In the genomic region with DNA sequence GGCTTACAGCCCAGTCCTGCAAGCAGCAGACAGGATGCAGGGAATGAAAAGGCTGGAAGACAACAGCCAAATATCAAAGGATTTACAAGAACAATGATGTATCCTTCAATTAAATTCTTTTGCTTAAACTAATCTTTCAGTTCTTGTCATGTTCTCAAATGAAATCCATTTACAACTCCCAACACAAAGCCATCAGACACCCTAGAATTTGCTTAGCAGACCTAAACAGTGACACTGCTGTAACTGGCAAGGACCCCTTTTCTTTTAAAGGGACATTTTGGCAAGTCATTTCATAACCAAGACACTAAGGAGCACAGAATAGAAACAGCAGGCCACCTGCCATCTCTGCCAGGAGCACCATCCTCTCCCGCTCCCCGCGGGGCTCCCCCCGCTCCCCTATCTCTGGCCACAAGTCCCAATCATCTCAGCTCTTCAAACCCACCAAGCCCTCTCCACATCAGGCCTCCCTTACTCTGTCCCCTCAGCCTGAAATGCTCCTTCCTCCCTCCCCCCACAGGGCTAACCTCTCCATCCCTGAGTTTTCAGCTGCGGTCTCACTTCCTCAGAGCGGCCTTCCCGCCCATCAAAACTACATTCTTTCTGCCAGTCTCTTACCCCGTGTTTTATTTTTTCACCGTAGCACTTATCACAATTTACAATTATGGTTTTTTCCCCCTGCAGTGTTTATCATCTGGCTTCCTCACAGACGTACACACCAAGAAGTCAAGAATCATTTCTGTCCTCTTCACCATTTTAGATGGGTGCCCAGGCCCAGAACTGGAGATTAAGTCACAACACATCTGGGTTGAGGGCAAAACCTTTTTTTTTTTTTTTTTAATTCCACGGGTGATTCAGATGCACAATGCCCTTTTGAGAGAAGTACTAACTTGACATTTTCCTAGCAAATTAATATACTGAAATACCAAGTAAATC, we compare ENCODE assay signal across 11 cellular contexts. TPM values are rescaled to one million over a fixed set of nuclear protein-coding genes. Genes with fewer than 3 reads are reported as not detected.
A peak's percentile ranks its signal among the peaks of the same experiment; 100 is the strongest.
DNase-seq lines count a peak whose midpoint lies in the region; ATAC-seq, FAIRE-seq and TF ChIP-seq lines count a peak whose summit lies in the region.
"Had no signal": no experiment of that assay in that cellular context is flagged by ENCODE, and none has a peak within 500 bp of the region (broad histone marks: within the 10 kb centered on the region; RNA-seq: fewer than 3 reads in every experiment).

No MANE protein-coding gene starts in this region.

- peak overlapping the region; percentile 26 for H3K4me3 Mint-ChIP-seq in activated naive CD8-positive, alpha-beta T cell treated with anti-CD3 and anti-CD28 coated beads for 36 hours
- no peak overlapping the region for H3K4me3 Mint-ChIP-seq in osteocyte (ENCODE audit: unreplicated experiment)

- no peak for DNase-seq in activated naive CD8-positive, alpha-beta T cell treated with anti-CD3 and anti-CD28 coated beads for 36 hours
- DNase-seq in osteocyte (ENCODE audit: extremely low spot score, unreplicated experiment), result no peak
- DNase-seq in SHP77 treated with DMSO at 0.1 percent for 48 hours (lab: John Stamatoyannopoulos, UW), result no peak
- no peak for DNase-seq in islet precursor cell
- no peak for DNase-seq in D721Med (ENCODE audit: insufficient read length, low spot score)
- DNase-seq: DMS79 treated with DMSO at 0.1 percent for 48 hours, left lung had no signal

- ATAC-seq in GM18867 (IDR thresholded peaks at IDR 0.05; ENCODE audit: unreplicated experiment), result peak; percentile 54
- peak; percentile 68 for ATAC-seq in HG02642 (IDR thresholded peaks at IDR 0.05; ENCODE audit: poor library complexity, unreplicated experiment)
- ATAC-seq in HG03135 (IDR thresholded peaks at IDR 0.05; ENCODE audit: unreplicated experiment), result no peak
- ATAC-seq: left lung, sciatic nerve had no signal

- peaks cover 12% of the 10 kb centered on the region for H3K36me3 Mint-ChIP-seq in activated naive CD8-positive, alpha-beta T cell treated with anti-CD3 and anti-CD28 coated beads for 36 hours
- no peaks in the 10 kb centered on the region for H3K36me3 Mint-ChIP-seq in osteocyte (ENCODE audit: unreplicated experiment)

- peak overlapping the region; percentile 49 for H3K27ac Mint-ChIP-seq in activated naive CD8-positive, alpha-beta T cell treated with anti-CD3 and anti-CD28 coated beads for 36 hours
- peak overlapping the region; percentile 79 for H3K27ac Mint-ChIP-seq in osteocyte (ENCODE audit: unreplicated experiment)

- H3K4me1 Mint-ChIP-seq in activated naive CD8-positive, alpha-beta T cell treated with anti-CD3 and anti-CD28 coated beads for 36 hours, result peaks cover 36% of the 10 kb centered on the region
- peaks cover 86% of the 10 kb centered on the region for H3K4me1 Mint-ChIP-seq in osteocyte (ENCODE audit: unreplicated experiment)

- H3K27me3 Mint-ChIP-seq in activated naive CD8-positive, alpha-beta T cell treated with anti-CD3 and anti-CD28 coated beads for 36 hours, result no peaks in the 10 kb centered on the region
- no peaks in the 10 kb centered on the region for H3K27me3 Mint-ChIP-seq in osteocyte (ENCODE audit: unreplicated experiment)

- FAIRE-seq in D721Med (lab: Jason Lieb, UNC), result no peak

- H3K9me3 Mint-ChIP-seq in activated naive CD8-positive, alpha-beta T cell treated with anti-CD3 and anti-CD28 coated beads for 36 hours, result no peaks in the 10 kb centered on the region
- no peaks in the 10 kb centered on the region for H3K9me3 Mint-ChIP-seq in osteocyte (ENCODE audit: unreplicated experiment)

- TF ChIP-seq CTCF in osteocyte (IDR thresholded peaks at IDR 0.05) (no peak), D721Med (IDR thresholded peaks at IDR 0.05; ENCODE audit: insufficient read depth, missing control alignments) (no peak)

RNA-seq across cellular contexts. Expression of a gene that starts 45.8 kb away (rescaled TPM):
- 10 to 100 TPM; 12.3 to 13.7 TPM for total RNA-seq in activated naive CD8-positive, alpha-beta T cell treated with anti-CD3 and anti-CD28 coated beads for 36 hours
- 64.2 and 66.0 TPM in 2 replicates for total RNA-seq in osteocyte
